15 cellular contexts compared by ENCODE assay signal in genomic region chr5:150559088-150559487, GRCh38. TPM values are rescaled to one million over a fixed set of nuclear protein-coding genes. Genes with fewer than 3 reads are reported as not detected.
DNase-seq lines count a peak whose midpoint lies in the region; TF ChIP-seq lines count a peak whose summit lies in the region.
"Had no signal": no experiment of that assay in that cellular context is flagged by ENCODE, and none has a peak within 500 bp of the region (broad histone marks: within the 10 kb centered on the region; RNA-seq: fewer than 3 reads in every experiment).

No MANE protein-coding gene starts in this region.

- peaks cover 22% of the 10 kb centered on the region for H3K36me3 Mint-ChIP-seq in HFFc6 (ENCODE audit: low read depth)
- H3K36me3 Mint-ChIP-seq: CD4-positive, alpha-beta memory T cell had no signal

- H3K9me3 ChIP-seq in BLaER1 = no peaks in the 10 kb centered on the region
- H3K9me3 ChIP-seq in trophoblast cell (ENCODE audit: insufficient read depth, low read depth, low read length) = peaks cover 3% of the 10 kb centered on the region
- peaks cover 0 to 5% (median 0%) of the 10 kb centered on the region in 4 donors for H3K9me3 ChIP-seq in tibial nerve
- H3K9me3 ChIP-seq: SJSA1 had no signal

- H3K9me3 Mint-ChIP-seq in HFFc6 = peaks cover 5% of the 10 kb centered on the region; the same call in 1 of the 2 replicates
- H3K9me3 Mint-ChIP-seq: CD4-positive, alpha-beta memory T cell had no signal

- H4K91ac ChIP-seq in trophoblast cell (ENCODE audit: low read depth, low read length) = no peak overlapping the region

- H3K36me3 ChIP-seq in BLaER1 (peaks cover 6% of the 10 kb centered on the region; the same call in 1 of the 2 replicates), trophoblast cell (ENCODE audit: control insufficient read depth in 1 of 2, insufficient read depth in 2 of 2, low read length in 2 of 2) (peaks cover 32 to 47% of the 10 kb centered on the region in 2 experiments), tibial nerve (peaks cover 0 to 31% (median 0%) of the 10 kb centered on the region in 3 donors)

- no peak overlapping the region for H2AK5ac ChIP-seq in trophoblast cell (ENCODE audit: low read length)

- H2AFZ ChIP-seq in trophoblast cell (ENCODE audit: insufficient read depth, low read length, poor library complexity) = no peak overlapping the region

- H2BK120ac ChIP-seq in trophoblast cell (ENCODE audit: insufficient read depth, low read length, poor library complexity) = no peak overlapping the region

- no peak overlapping the region for H3K18ac ChIP-seq in trophoblast cell (ENCODE audit: low read length)

- H3K79me2 ChIP-seq in trophoblast cell (ENCODE audit: control insufficient read depth, insufficient read depth, low read length, poor library complexity) = no peaks in the 10 kb centered on the region

- no peak overlapping the region for H4K12ac ChIP-seq in trophoblast cell (ENCODE audit: low read depth, low read length)

- H2BK5ac ChIP-seq in trophoblast cell (ENCODE audit: low read depth, low read length, poor library complexity) = no peak overlapping the region

- H3K4me3 Mint-ChIP-seq in HFFc6 = no peak overlapping the region
- H3K4me3 Mint-ChIP-seq: CD4-positive, alpha-beta memory T cell had no signal

- H2BK12ac ChIP-seq in trophoblast cell (ENCODE audit: low read length) = no peak overlapping the region

- H3K14ac ChIP-seq in trophoblast cell (ENCODE audit: low read length) = no peak overlapping the region

- H3K27me3 ChIP-seq in BLaER1 (no peaks in the 10 kb centered on the region), trophoblast cell (ENCODE audit: insufficient read depth, low read length) (no peaks in the 10 kb centered on the region), tibial nerve (no peaks in the 10 kb centered on the region)
- H3K27me3 ChIP-seq: SJSA1 had no signal

- peaks cover 11% of the 10 kb centered on the region for H3K79me1 ChIP-seq in trophoblast cell (ENCODE audit: low read length)

- DNase-seq in HFFc6 = no peak
- DNase-seq in epithelial cell of prostate (ENCODE audit: low read depth, low spot score) = no peak
- DNase-seq in trophoblast cell = no peak
- DNase-seq in retina = no peak
- DNase-seq in NCI-H446 (lab: John Stamatoyannopoulos, UW) = no peak
- no peak for DNase-seq in tibial nerve (ENCODE audit: low spot score in 2 of 2)
- DNase-seq: CD4-positive, alpha-beta memory T cell; DND-41; KBM-7; NCI-H1436 treated with DMSO at 0.1 percent for 48 hours; NCI-H2107; NCI-H2227 treated with DMSO at 0.1 percent for 48 hours; NK-92 treated with Interleukin-12 subunit alpha and Interleukin-12 subunit beta, amount 100 ng/mL, for 24 hours had no signal

- no peak overlapping the region for H3K4ac ChIP-seq in trophoblast cell (ENCODE audit: low read depth, low read length)

- no peak for TF ChIP-seq POLR2A in tibial nerve (IDR thresholded peaks at IDR 0.05)

- H3K4me3 ChIP-seq in BLaER1 (no peak overlapping the region), trophoblast cell (ENCODE audit: low read depth, low read length) (no peak overlapping the region), tibial nerve (no peak overlapping the region)
- H3K4me3 ChIP-seq: SJSA1 had no signal

- peak overlapping the region; percentile 96 for H3K4me2 ChIP-seq in BLaER1
- no peak overlapping the region for H3K4me2 ChIP-seq in trophoblast cell (ENCODE audit: low read length)

- no CpG with 5 or more reads among the region's 2 CpGs for WGBS in trophoblast cell (ENCODE audit: extremely low coverage, insufficient coverage, insufficient read length)
- 69 to 70% methylated on average over 2 of the region's 2 CpGs for WGBS in tibial nerve, 2 donors

- peak overlapping the region; percentile 72 for H3K27ac Mint-ChIP-seq in HFFc6
- H3K27ac Mint-ChIP-seq: CD4-positive, alpha-beta memory T cell had no signal

- no peak overlapping the region for H4K8ac ChIP-seq in trophoblast cell (ENCODE audit: low read depth, low read length)

- H3K27ac ChIP-seq in BLaER1 (peak overlapping the region; percentile 82), epithelial cell of prostate (peak overlapping the region; percentile 72), trophoblast cell (ENCODE audit: low read depth, low read length) (no peak overlapping the region), tibial nerve (no peak overlapping the region)
- H3K27ac ChIP-seq: SJSA1 had no signal

- no peak for TF ChIP-seq EP300 in tibial nerve (IDR thresholded peaks at IDR 0.05)

- peak overlapping the region; percentile 68; the same call in 1 of the 2 replicates for H3K9ac ChIP-seq in BLaER1
- H3K9ac ChIP-seq in trophoblast cell (ENCODE audit: low read length) = peak overlapping the region; percentile 10

- peaks cover 9% of the 10 kb centered on the region for H3K27me3 Mint-ChIP-seq in HFFc6 (ENCODE audit: insufficient read depth)

- peaks cover 68% of the 10 kb centered on the region for H3K4me1 ChIP-seq in BLaER1
- H3K4me1 ChIP-seq in trophoblast cell (ENCODE audit: control insufficient read depth in 1 of 2, insufficient read depth in 2 of 2, low read length in 2 of 2) = peaks cover 7 to 9% of the 10 kb centered on the region in 2 experiments
- peaks cover 0 to 16% (median 0%) of the 10 kb centered on the region in 4 donors for H3K4me1 ChIP-seq in tibial nerve

- H3K23ac ChIP-seq in trophoblast cell (ENCODE audit: low read length) = no peak overlapping the region

- TF ChIP-seq CTCF in HFFc6 (IDR thresholded peaks at IDR 0.05) (no peak), tibial nerve (IDR thresholded peaks at IDR 0.05) (no peak)

- peaks cover 30% of the 10 kb centered on the region for H3K4me1 Mint-ChIP-seq in HFFc6 (ENCODE audit: low read depth)

- no peaks in the 10 kb centered on the region for H4K20me1 ChIP-seq in BLaER1

RNA-seq across cellular contexts. Expression of gene NDST1, which starts 51.2 kb away (rescaled TPM):
- 100 to 1,000 TPM; 126 to 199 (median 147) TPM for total RNA-seq in HFFc6 (2021; fragmentation: NEBNext Ultra II Directional; extraction: Animal tissue kit (Norgen Biotek cat#: 25700))
- 98.1 and 98.9 TPM in 2 replicates for polyA plus RNA-seq in trophoblast cell (2013)
- 100 to 1,000 TPM in 2 of 4 donors, 10 to 100 TPM in 2; 53.2 to 137 (median 104) TPM for total RNA-seq in tibial nerve

Comparison
In these comparisons a context has a peak if more than half of its experiments do, and no peak if none do; other contexts are left out.
1. H3K27ac ChIP-seq: peak in BLaER1 (single experiment) and epithelial cell of prostate (single experiment); none in trophoblast cell (single experiment) and tibial nerve (0 of 4).